Comparison of ENCODE assay signal across 1 cellular context in genomic region chr14:100982764-100983163, GRCh38.
A peak's percentile ranks its signal among the peaks of the same experiment; 100 is the strongest.
TF ChIP-seq lines count a peak whose summit lies in the region.

No MANE protein-coding gene starts in this region.

TF ChIP-seq in endothelial cell of umbilical vein, 7 proteins besides CTCF, POLR2A, EP300 and RAD21 (continued from another document):
- TF ChIP-seq GATA2 (IDR thresholded peaks at IDR 0.05; ENCODE audit: insufficient read depth, insufficient read length, low read depth, low read length): peak; percentile 24
